8 cellular contexts compared by ENCODE assay signal in the genomic region with DNA sequence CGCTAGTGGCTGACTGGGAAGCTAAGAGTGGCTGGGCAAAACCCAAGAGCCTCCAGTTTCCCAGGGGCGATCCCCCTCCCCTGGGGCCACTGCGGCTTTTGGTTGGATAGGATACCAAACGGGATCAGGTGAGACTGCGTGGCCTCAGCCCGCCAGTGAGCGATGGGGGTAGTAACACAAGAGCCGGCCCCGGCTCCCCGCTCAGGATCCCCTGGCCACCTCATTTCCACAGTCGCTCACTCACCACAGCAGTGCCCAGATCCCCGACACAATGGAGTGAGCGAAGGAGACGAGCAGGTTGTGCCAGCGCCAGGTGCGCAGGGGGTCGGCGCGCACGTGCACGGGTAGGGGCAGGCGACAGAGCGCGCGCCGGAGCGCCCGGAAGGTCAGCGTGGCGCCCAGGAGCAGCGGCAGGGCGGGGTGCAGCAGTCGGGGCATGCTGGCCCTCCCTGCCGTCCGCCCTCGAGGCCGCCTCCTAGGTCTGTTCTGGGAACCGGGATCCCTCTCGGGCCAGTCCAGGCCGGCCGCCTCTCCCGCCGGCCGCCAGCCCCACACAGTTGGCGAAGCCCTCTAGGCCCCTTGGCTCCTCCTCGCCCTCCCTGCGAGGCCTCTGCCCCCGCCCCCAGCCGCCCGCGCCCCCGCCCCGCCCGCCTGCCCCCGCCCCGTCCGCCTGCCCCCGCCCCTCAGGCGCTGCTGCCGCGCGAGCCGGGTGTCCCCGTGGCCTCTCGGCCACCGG. TPM values are rescaled to one million over a fixed set of nuclear protein-coding genes. Genes with fewer than 3 reads are reported as not detected.
DNase-seq lines count a peak whose midpoint lies in the region; ATAC-seq, FAIRE-seq and TF ChIP-seq lines count a peak whose summit lies in the region.

A gene with protein sequence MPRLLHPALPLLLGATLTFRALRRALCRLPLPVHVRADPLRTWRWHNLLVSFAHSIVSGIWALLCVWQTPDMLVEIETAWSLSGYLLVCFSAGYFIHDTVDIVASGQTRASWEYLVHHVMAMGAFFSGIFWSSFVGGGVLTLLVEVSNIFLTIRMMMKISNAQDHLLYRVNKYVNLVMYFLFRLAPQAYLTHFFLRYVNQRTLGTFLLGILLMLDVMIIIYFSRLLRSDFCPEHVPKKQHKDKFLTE (minus strand): TSS at position 574 of the 736 bp plus-strand sequence. CDS start 136 bp downstream, at position 438.

- H3K27me3 ChIP-seq in ACC112 (ENCODE audit: insufficient read depth, low read length): no peaks in the 10 kb centered on the region
- no peaks in the 10 kb centered on the region for H3K27me3 ChIP-seq in MG63
- no peaks in the 10 kb centered on the region for H3K27me3 ChIP-seq in SJCRH30
- no peaks in the 10 kb centered on the region for H3K27me3 ChIP-seq in right atrium auricular region

- H3K9me3 ChIP-seq in MG63: no peaks in the 10 kb centered on the region
- no peaks in the 10 kb centered on the region for H3K9me3 ChIP-seq in SJCRH30 (replicated peaks)
- H3K9me3 ChIP-seq in right atrium auricular region: no peaks in the 10 kb centered on the region

- peaks cover 26% of the 10 kb centered on the region for H3K79me2 ChIP-seq in ACC112 (ENCODE audit: control insufficient read depth, insufficient read depth, low read length, unreplicated experiment)

- H3K27ac ChIP-seq in ACC112 (ENCODE audit: low read depth, low read length): peak within 1 kb of the TSS; percentile 92
- H3K27ac ChIP-seq in SJCRH30: peak within 1 kb of the TSS; percentile 83
- peak within 1 kb of the TSS; percentile 97 for H3K27ac ChIP-seq in right atrium auricular region

- DNase-seq in MG63 (peak; percentile 92), SJCRH30 (peak; percentile 95), amniotic epithelial cell (ENCODE audit: low read depth) (peak; percentile 68), right atrium auricular region (ENCODE audit: low spot score) (peak; percentile 72), retinal pigment epithelial cell (ENCODE audit: low read depth) (peak; percentile 15), GM19239 (ENCODE audit: insufficient read length, low spot score) (no peak)

- peak; percentile 8 for ATAC-seq in GM18498 (IDR thresholded peaks at IDR 0.05; ENCODE audit: unreplicated experiment)

- H3K4me1 ChIP-seq in ACC112 (ENCODE audit: control insufficient read depth, insufficient read depth, low read length, unreplicated experiment): peaks cover 23% of the 10 kb centered on the region
- peaks cover 20% of the 10 kb centered on the region for H3K4me1 ChIP-seq in SJCRH30
- peaks cover 0 to 45% of the 10 kb centered on the region in 2 donors for H3K4me1 ChIP-seq in right atrium auricular region

- no peak for FAIRE-seq in GM19239 (lab: Jason Lieb, UNC)

- H3K4me3 ChIP-seq in ACC112 (ENCODE audit: low read depth, low read length) (peak within 1 kb of the TSS; percentile 89), MG63 (peak within 1 kb of the TSS; percentile 69), SJCRH30 (peak within 1 kb of the TSS; percentile 80), right atrium auricular region (peak within 1 kb of the TSS; percentile 75 to 82), retinal pigment epithelial cell (ENCODE audit: low read length) (peak within 1 kb of the TSS; percentile 67)

- peak within 1 kb of the TSS; percentile 48 for H2AFZ ChIP-seq in ACC112 (ENCODE audit: low read length, unreplicated experiment)

- H3K36me3 ChIP-seq in ACC112 (ENCODE audit: insufficient read depth, low read length): peaks cover 25% of the 10 kb centered on the region
- H3K36me3 ChIP-seq in MG63: peaks cover 46% of the 10 kb centered on the region
- H3K36me3 ChIP-seq in SJCRH30: peaks cover 39% of the 10 kb centered on the region
- H3K36me3 ChIP-seq in right atrium auricular region: peaks cover 39% of the 10 kb centered on the region

- TF ChIP-seq CTCF in right atrium auricular region (IDR thresholded peaks at IDR 0.05): no peak
- no peak for TF ChIP-seq CTCF in retinal pigment epithelial cell (conservative IDR thresholded peaks at IDR 0.05; ENCODE audit: low read depth, low read length)

RNA-seq across cellular contexts. Expression of the gene that starts here (rescaled TPM):
- total RNA-seq in MG63 (2014; rRNA removed; shearing (Covaris generic); ENCODE audit: low replicate concordance): 6.7 and 26.1 TPM in 2 replicates
- 7.5 and 10.0 TPM in 2 replicates for total RNA-seq in SJCRH30 (2014; rRNA removed; shearing (Covaris generic))
- 1 to 10 TPM in 1 of 2 donors, not detected in 1; 1.7 TPM for total RNA-seq in right atrium auricular region
